In the genomic region with DNA sequence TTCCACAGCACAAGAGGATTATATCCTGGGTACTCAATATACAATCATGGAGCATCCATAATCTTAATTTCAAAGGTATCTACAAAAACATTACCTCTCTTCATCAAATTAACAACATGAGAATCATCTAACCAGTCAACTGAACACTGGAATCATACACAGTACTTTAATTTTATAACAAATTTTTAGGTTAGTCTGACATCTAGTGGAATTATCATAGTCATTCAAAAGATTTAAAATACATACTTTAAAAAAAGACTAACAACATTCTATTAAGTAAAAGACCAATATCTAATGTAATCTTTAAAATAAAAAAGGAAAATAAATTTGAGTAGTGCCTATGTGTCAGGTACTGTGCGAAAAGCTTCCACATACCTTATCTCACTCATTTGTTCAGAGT, we compare ENCODE assay signal across 1 cellular context.
TF ChIP-seq lines count a peak whose summit lies in the region.

No MANE protein-coding gene starts in this region.

TF ChIP-seq in K562, 482 proteins besides CTCF, POLR2A, EP300 and RAD21 (continued from another document):
- TF ChIP-seq, protein P1, sequence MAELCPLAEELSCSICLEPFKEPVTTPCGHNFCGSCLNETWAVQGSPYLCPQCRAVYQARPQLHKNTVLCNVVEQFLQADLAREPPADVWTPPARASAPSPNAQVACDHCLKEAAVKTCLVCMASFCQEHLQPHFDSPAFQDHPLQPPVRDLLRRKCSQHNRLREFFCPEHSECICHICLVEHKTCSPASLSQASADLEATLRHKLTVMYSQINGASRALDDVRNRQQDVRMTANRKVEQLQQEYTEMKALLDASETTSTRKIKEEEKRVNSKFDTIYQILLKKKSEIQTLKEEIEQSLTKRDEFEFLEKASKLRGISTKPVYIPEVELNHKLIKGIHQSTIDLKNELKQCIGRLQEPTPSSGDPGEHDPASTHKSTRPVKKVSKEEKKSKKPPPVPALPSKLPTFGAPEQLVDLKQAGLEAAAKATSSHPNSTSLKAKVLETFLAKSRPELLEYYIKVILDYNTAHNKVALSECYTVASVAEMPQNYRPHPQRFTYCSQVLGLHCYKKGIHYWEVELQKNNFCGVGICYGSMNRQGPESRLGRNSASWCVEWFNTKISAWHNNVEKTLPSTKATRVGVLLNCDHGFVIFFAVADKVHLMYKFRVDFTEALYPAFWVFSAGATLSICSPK (IDR thresholded peaks at IDR 0.05; ENCODE audit: borderline replicate concordance) = no peak
- no peak for TF ChIP-seq KDM5B (IDR thresholded peaks at IDR 0.05; ENCODE audit: insufficient replicate concordance, low read depth, low read length)
